Comparison of ENCODE assay signal across 8 cellular contexts in genomic region chr7:19708397-19709248, GRCh38. TPM values are rescaled to one million over a fixed set of nuclear protein-coding genes. Genes with fewer than 3 reads are reported as not detected.
A peak's percentile ranks its signal among the peaks of the same experiment; 100 is the strongest.
DNase-seq lines count a peak whose midpoint lies in the region; ATAC-seq and TF ChIP-seq lines count a peak whose summit lies in the region.

A gene with protein sequence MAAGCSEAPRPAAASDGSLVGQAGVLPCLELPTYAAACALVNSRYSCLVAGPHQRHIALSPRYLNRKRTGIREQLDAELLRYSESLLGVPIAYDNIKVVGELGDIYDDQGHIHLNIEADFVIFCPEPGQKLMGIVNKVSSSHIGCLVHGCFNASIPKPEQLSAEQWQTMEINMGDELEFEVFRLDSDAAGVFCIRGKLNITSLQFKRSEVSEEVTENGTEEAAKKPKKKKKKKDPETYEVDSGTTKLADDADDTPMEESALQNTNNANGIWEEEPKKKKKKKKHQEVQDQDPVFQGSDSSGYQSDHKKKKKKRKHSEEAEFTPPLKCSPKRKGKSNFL (minus strand): TSS chr7:19709037. CDS start chr7:19709016, 21 bp downstream.

- H2BK12ac ChIP-seq in H9 (ENCODE audit: insufficient read length, low read depth, low read length): no peak within 1 kb of the TSS

- H2BK15ac ChIP-seq in H9 (ENCODE audit: low read depth, low read length): no peak within 1 kb of the TSS

- H3K36me3 Mint-ChIP-seq in H9 (ENCODE audit: insufficient read depth in 1 of 3, low read depth in 3 of 3) (no peaks in the 10 kb centered on the region; a peak in 1 of 7 replicates), nephron progenitor cell (ENCODE audit: low read depth) (peaks cover 7% of the 10 kb centered on the region)

- H3K27me3 Mint-ChIP-seq in H9 (ENCODE audit: low read depth): peaks cover 14% of the 10 kb centered on the region
- peaks cover 14% of the 10 kb centered on the region for H3K27me3 Mint-ChIP-seq in nephron progenitor cell (ENCODE audit: low read depth, poor library complexity)
- no peaks in the 10 kb centered on the region for H3K27me3 Mint-ChIP-seq in stimulated activated naive CD8-positive, alpha-beta T cell treated with anti-CD3 and anti-CD28 coated beads, Interleukin-15, amount 100 ng/mL, for 72 hours

- H3K27ac Mint-ChIP-seq in H9 (peak within 1 kb of the TSS; percentile 92 to 97 (median 97)), nephron progenitor cell (peak within 1 kb of the TSS; percentile 99)
- peak within 1 kb of the TSS; percentile 96 to 97 for H3K27ac Mint-ChIP-seq in stimulated activated naive CD8-positive, alpha-beta T cell treated with anti-CD3 and anti-CD28 coated beads, Interleukin-15, amount 100 ng/mL, for 72 hours

- WGBS in H9 (ENCODE audit: extremely low coverage, insufficient read length, low lambda C conversion rate): no CpG with 5 or more reads among the region's 56 CpGs

- H3K9ac ChIP-seq in H9 (ENCODE audit: extremely low read depth, insufficient read length, low read length): peak within 1 kb of the TSS; percentile 91

- peak; percentile 98 for ATAC-seq in stimulated activated naive CD8-positive, alpha-beta T cell treated with anti-CD3 and anti-CD28 coated beads, Interleukin-15, amount 100 ng/mL, for 72 hours

- H3K4me1 Mint-ChIP-seq in H9 (peaks cover 32 to 37% of the 10 kb centered on the region in 2 experiments), nephron progenitor cell (peaks cover 39% of the 10 kb centered on the region)
- peaks cover 51% of the 10 kb centered on the region for H3K4me1 Mint-ChIP-seq in stimulated activated naive CD8-positive, alpha-beta T cell treated with anti-CD3 and anti-CD28 coated beads, Interleukin-15, amount 100 ng/mL, for 72 hours

- H3K27ac ChIP-seq in H9 (ENCODE audit: insufficient read length, low read depth, low read length): no peak within 1 kb of the TSS

- peak within 1 kb of the TSS; percentile 23 for H4K5ac ChIP-seq in H9 (ENCODE audit: insufficient read length, low read depth, low read length)

- H3T11ph ChIP-seq in H9 (ENCODE audit: low read length): no peak within 1 kb of the TSS

- no peak within 1 kb of the TSS for H2BK120ac ChIP-seq in H9 (ENCODE audit: low read depth, low read length, poor library complexity, severe bottlenecking)

- H3K79me1 ChIP-seq in H9 (ENCODE audit: insufficient read depth, low read depth, low read length, poor library complexity, severe bottlenecking): peaks cover 2% of the 10 kb centered on the region

- no peak within 1 kb of the TSS for H3K4ac ChIP-seq in H9 (ENCODE audit: low read depth, low read length)

- H3K56ac ChIP-seq in H9 (ENCODE audit: insufficient read length, low read depth, low read length): no peak within 1 kb of the TSS

- H3K23ac ChIP-seq in H9 (ENCODE audit: insufficient read length, low read depth, low read length): no peak within 1 kb of the TSS

- no peak within 1 kb of the TSS for H2BK5ac ChIP-seq in H9 (ENCODE audit: insufficient read length, low read length)

- no peaks in the 10 kb centered on the region for H3K27me3 ChIP-seq in H9 (ENCODE audit: insufficient read depth, low read length)

- no peaks in the 10 kb centered on the region for H4K20me1 ChIP-seq in H9 (ENCODE audit: control insufficient read depth, insufficient read depth, insufficient read length)

- H4K91ac ChIP-seq in H9 (ENCODE audit: insufficient read length, low read depth, low read length): no peak within 1 kb of the TSS

- TF ChIP-seq CTCF in H9 (conservative IDR thresholded peaks at IDR 0.05): peak; percentile 86
- peak; percentile 85 for TF ChIP-seq CTCF in nephron progenitor cell (IDR thresholded peaks at IDR 0.05)

- peaks cover 4% of the 10 kb centered on the region; the same call in 1 of the 2 replicates for H3K4me1 ChIP-seq in H9 (ENCODE audit: insufficient read depth, low read length)

- H2AFZ ChIP-seq in H9 (ENCODE audit: low read length): peak within 1 kb of the TSS; percentile 63

- no peaks in the 10 kb centered on the region for H3K9me3 ChIP-seq in H9 (ENCODE audit: control insufficient read depth, low read depth, low read length)

- DNase-seq in GDM1 (lab: John Stamatoyannopoulos, UW) (peak; percentile 88), H9 (peak; percentile 95), M059J (ENCODE audit: low read depth) (peak; percentile 94), SHP77 (lab: John Stamatoyannopoulos, UW) (peak; percentile 95 to 98), fibroblast of the conjunctiva (ENCODE audit: low read depth) (peak; percentile 86), nephron progenitor cell (peak; percentile 92)
- peak; percentile 90 for DNase-seq in activated effector memory CD4-positive, alpha-beta T cell treated with Interleukin-2 at 50 U/mL for 16 hours
- peak; percentile 95 to 96 for DNase-seq in stimulated activated naive CD8-positive, alpha-beta T cell treated with anti-CD3 and anti-CD28 coated beads, Interleukin-15, amount 100 ng/mL, for 72 hours

- peak within 1 kb of the TSS; percentile 96 to 99 for H3K4me3 Mint-ChIP-seq in H9
- H3K4me3 Mint-ChIP-seq in nephron progenitor cell: peak within 1 kb of the TSS; percentile 100
- peak within 1 kb of the TSS; percentile 93 to 97 for H3K4me3 Mint-ChIP-seq in stimulated activated naive CD8-positive, alpha-beta T cell treated with anti-CD3 and anti-CD28 coated beads, Interleukin-15, amount 100 ng/mL, for 72 hours

- H4K8ac ChIP-seq in H9 (replicated peaks; ENCODE audit: insufficient read length, low read depth, low read length): peak within 1 kb of the TSS; percentile 14

- H3K9me3 Mint-ChIP-seq in H9 (no peaks in the 10 kb centered on the region), nephron progenitor cell (no peaks in the 10 kb centered on the region)
- H3K9me3 Mint-ChIP-seq in stimulated activated naive CD8-positive, alpha-beta T cell treated with anti-CD3 and anti-CD28 coated beads, Interleukin-15, amount 100 ng/mL, for 72 hours: no peaks in the 10 kb centered on the region

- no peak within 1 kb of the TSS for H2BK20ac ChIP-seq in H9 (ENCODE audit: low read depth, low read length, poor library complexity, severe bottlenecking)

- no peak within 1 kb of the TSS for H2AK5ac ChIP-seq in H9 (ENCODE audit: insufficient read length, low read length)

- peak within 1 kb of the TSS; percentile 78 for H3K18ac ChIP-seq in H9 (ENCODE audit: insufficient read length, low read depth, low read length)

- no peaks in the 10 kb centered on the region for H3K23me2 ChIP-seq in H9 (ENCODE audit: insufficient read length, low read depth, low read length, poor library complexity, severe bottlenecking)

- H3K14ac ChIP-seq in H9 (ENCODE audit: insufficient read depth, low read length): peak within 1 kb of the TSS; percentile 88

- peaks cover 12% of the 10 kb centered on the region; the same call in 1 of the 2 replicates for H3K79me2 ChIP-seq in H9 (ENCODE audit: insufficient read depth, low read length)

- H3K4me2 ChIP-seq in H9 (ENCODE audit: insufficient read depth, insufficient read length, low read length): peak within 1 kb of the TSS; percentile 68

RNA-seq across cellular contexts. Expression of the gene that starts here (rescaled TPM):
- total RNA-seq in H9 (2021): 24.9 and 26.5 TPM in 2 replicates
- total RNA-seq in M059J (2014; rRNA removed; shearing (Covaris generic)): 25.1 and 27.3 TPM in 2 replicates
